22 cellular contexts compared by ENCODE assay signal in genomic region chr16:26281681-26282080, GRCh38.
DNase-seq lines count a peak whose midpoint lies in the region; FAIRE-seq and TF ChIP-seq lines count a peak whose summit lies in the region.
"Had no signal": no experiment of that assay in that cellular context is flagged by ENCODE, and none has a peak within 500 bp of the region (broad histone marks: within the 10 kb centered on the region; RNA-seq: fewer than 3 reads in every experiment).

No MANE protein-coding gene starts in this region.

- H3K23ac ChIP-seq in H1 (ENCODE audit: insufficient read length): no peak overlapping the region

- WGBS in H1 (ENCODE audit: extremely low coverage in 1 of 2, insufficient coverage in 1 of 2, insufficient read length in 1 of 2, insufficient replicate concordance in 2 of 2, low coverage in 1 of 2, low lambda C conversion rate in 2 of 2, missing lambda C conversion rate in 1 of 2), 2 experiments: 67% methylated on average over 6 of the region's 6 CpGs; no CpG with 5 or more reads in 1 of the 2 experiments
- WGBS in iPS DF 6.9 (ENCODE audit: insufficient coverage, insufficient read length): no CpG with 5 or more reads among the region's 6 CpGs

- TF ChIP-seq CTCF in H1 (IDR thresholded peaks at IDR 0.05; ENCODE audit: control extremely low read depth in 1 of 3, insufficient read depth in 1 of 3, low read depth in 1 of 3, low read length in 3 of 3) (no peak), uterus (IDR thresholded peaks at IDR 0.05) (no peak)

- no peaks in the 10 kb centered on the region; the same call in 1 of the 2 replicates for H3K23me2 ChIP-seq in H1 (ENCODE audit: low read depth, low read length)

- no peak overlapping the region for H2BK15ac ChIP-seq in H1 (ENCODE audit: low read length)

- intact Hi-C loops in uterus (cut with DNase I; ENCODE audit: low total_unique reads): no loop called here

- H3K9me3 ChIP-seq in H1 (ENCODE audit: insufficient read depth in 2 of 2, low read depth in 1 of 2, low read length in 1 of 2): peaks cover 0 to 4% of the 10 kb centered on the region in 2 experiments; a peak in 2 of 4 replicates
- H3K9me3 ChIP-seq in iPS DF 6.9 (ENCODE audit: control insufficient read depth, insufficient read depth, low read length): no peaks in the 10 kb centered on the region
- no peaks in the 10 kb centered on the region for H3K9me3 ChIP-seq in uterus

- H2AK5ac ChIP-seq in H1 (ENCODE audit: low read depth, low read length): no peak overlapping the region

- H4K20me1 ChIP-seq in H1 (replicated peaks in 1 of 2; ENCODE audit: control insufficient read depth in 1 of 2, insufficient read depth in 2 of 2, low read length in 2 of 2): no peaks in the 10 kb centered on the region
- H4K20me1 ChIP-seq: BLaER1 had no signal

- H3K79me2 ChIP-seq in H1 (ENCODE audit: control insufficient read depth in 1 of 2, insufficient read depth in 2 of 2, low read length in 2 of 2): no peaks in the 10 kb centered on the region

- no peak overlapping the region for H3K9ac ChIP-seq in H1 (replicated peaks in 1 of 4; ENCODE audit: extremely low read depth in 1 of 4, low read depth in 3 of 4, low read length in 3 of 4)
- H3K9ac ChIP-seq: BLaER1, GM23248, KMS-11 had no signal

- no peak overlapping the region for H3K4ac ChIP-seq in H1 (replicated peaks; ENCODE audit: insufficient read length, low read depth, low read length)

- no peak overlapping the region for H3K56ac ChIP-seq in H1 (replicated peaks; ENCODE audit: insufficient read length, low read depth, low read length)

- POLR2A ChIA-PET in H1 (lab: Charles Lee; ENCODE audit: partially characterized antibody): no interaction called here
- POLR2A ChIA-PET in HEK293T (lab: Yijun Ruan, JAX): no interaction called here

- no peak overlapping the region for H2BK120ac ChIP-seq in H1 (replicated peaks; ENCODE audit: low read depth, low read length)

- H3K36me3 ChIP-seq in H1 (ENCODE audit: control insufficient read depth in 2 of 4, insufficient read depth in 4 of 4, low read length in 3 of 4): no peaks in the 10 kb centered on the region
- H3K36me3 ChIP-seq in iPS DF 6.9 (ENCODE audit: control insufficient read depth, insufficient read depth, low read length): no peaks in the 10 kb centered on the region
- H3K36me3 ChIP-seq in uterus: no peaks in the 10 kb centered on the region
- H3K36me3 ChIP-seq: BLaER1 had no signal

- no peaks in the 10 kb centered on the region for H3K27me3 ChIP-seq in H1 (replicated peaks in 1 of 4; ENCODE audit: control insufficient read depth in 3 of 4, extremely low read depth in 1 of 4, insufficient read depth in 3 of 4, low read length in 3 of 4)
- H3K27me3 ChIP-seq in iPS DF 6.9 (ENCODE audit: control insufficient read depth, insufficient read depth, low read length): no peaks in the 10 kb centered on the region
- no peaks in the 10 kb centered on the region for H3K27me3 ChIP-seq in uterus
- H3K27me3 ChIP-seq: BLaER1 had no signal

- no peak overlapping the region for H3K4me2 ChIP-seq in H1 (ENCODE audit: insufficient read depth in 1 of 2, low read depth in 2 of 2, low read length in 2 of 2)
- H3K4me2 ChIP-seq: BLaER1, KMS-11 had no signal

- H3K4me1 ChIP-seq in H1 (replicated peaks in 1 of 4; ENCODE audit: control insufficient read depth in 3 of 4, insufficient read depth in 4 of 4, low read length in 3 of 4) (peaks cover 0 to 10% (median 6%) of the 10 kb centered on the region in 4 experiments; a peak in 5 of 7 replicates), iPS DF 6.9 (ENCODE audit: control insufficient read depth, insufficient read depth, low read length) (peaks cover 3% of the 10 kb centered on the region), uterus (no peaks in the 10 kb centered on the region)
- H3K4me1 ChIP-seq: BLaER1 had no signal

- H4K91ac ChIP-seq in H1 (replicated peaks; ENCODE audit: insufficient read length, low read length): no peak overlapping the region

- no peak for FAIRE-seq in H1 (lab: Jason Lieb, UNC)
- FAIRE-seq: A204.1, GM18507 had no signal

- H3K4me3 ChIP-seq in H1 (ENCODE audit: extremely low read depth in 1 of 4, insufficient read depth in 2 of 4, low read depth in 3 of 4, low read length in 4 of 4) (no peak overlapping the region), iPS DF 6.9 (ENCODE audit: low read length) (no peak overlapping the region), uterus (no peak overlapping the region)
- H3K4me3 ChIP-seq: BLaER1, GM23248 had no signal

- TF ChIP-seq POLR2A in H1 (IDR thresholded peaks at IDR 0.05; ENCODE audit: control extremely low read depth in 1 of 2, low read depth in 2 of 2, low read length in 2 of 2) (no peak), uterus (IDR thresholded peaks at IDR 0.05) (no peak)

- H3K27ac ChIP-seq in H1 (ENCODE audit: low read depth, low read length) (no peak overlapping the region), iPS DF 6.9 (ENCODE audit: low read length) (no peak overlapping the region), uterus (no peak overlapping the region)
- H3K27ac ChIP-seq: BLaER1, GM23248, KMS-11, RWPE1 had no signal

- H3K18ac ChIP-seq in H1 (ENCODE audit: extremely low read depth, low read length): no peak overlapping the region

- H3K79me1 ChIP-seq in H1 (ENCODE audit: low read depth, low read length): no peaks in the 10 kb centered on the region

- H4K8ac ChIP-seq in H1 (ENCODE audit: extremely low read depth, insufficient read depth, low read length): no peak overlapping the region

- H2BK20ac ChIP-seq in H1 (ENCODE audit: low read length): no peak overlapping the region

- H3K14ac ChIP-seq in H1 (ENCODE audit: insufficient read length): no peak overlapping the region

- TF ChIP-seq RAD21 in H1 (IDR thresholded peaks at IDR 0.05 in 1 of 2, conservative IDR thresholded peaks at IDR 0.05 in 1 of 2; ENCODE audit: low read depth in 2 of 2, low read length in 2 of 2): no peak

- TF ChIP-seq EP300 in H1 (IDR thresholded peaks at IDR 0.05; ENCODE audit: borderline replicate concordance in 1 of 2, low read depth in 2 of 2, low read length in 2 of 2): no peak

- peak overlapping the region; percentile 17; the same call in 1 of the 2 replicates for H2AFZ ChIP-seq in H1 (ENCODE audit: low read length)
- H2AFZ ChIP-seq: GM23248 had no signal

- H4K5ac ChIP-seq in H1 (ENCODE audit: insufficient read length, low read depth, low read length): no peak overlapping the region

- H2BK12ac ChIP-seq in H1 (ENCODE audit: low read depth, low read length): no peak overlapping the region

- CTCF ChIA-PET in H1 (lab: Charles Lee; ENCODE audit: partially characterized antibody): no interaction called here
- CTCF ChIA-PET in HEK293T (lab: Yijun Ruan, JAX): no interaction called here

- DNase-seq in HT1080 (ENCODE audit: low read depth): peak; percentile 61
- no peak for DNase-seq in H1 (ENCODE audit: low read depth in 1 of 2, low spot score in 2 of 2)
- peak; percentile 5 for DNase-seq in iPS DF 6.9 (ENCODE audit: low read depth, low spot score)
- no peak for DNase-seq in HEK293T (ENCODE audit: extremely low spot score)
- DNase-seq in uterus: no peak
- DNase-seq in activated gamma-delta T cell (lab: John Stamatoyannopoulos, UW): no peak
- DNase-seq in mesenteric fat pad (ENCODE audit: low spot score): no peak
- DNase-seq: CD4-positive, CD25-positive, alpha-beta regulatory T cell; DMS153; GM23248; HCEC 1CT; MM.1S; NCI-H2029; NCI-H446 treated with DMSO at 0.1 percent for 48 hours; NCI-H526; NCI-H82; SHP77 had no signal

- no peak overlapping the region; the same call in 1 of the 2 replicates for H2BK5ac ChIP-seq in H1 (ENCODE audit: low read depth, low read length)

TF ChIP-seq in H1, 55 proteins besides CTCF, POLR2A, EP300 and RAD21:
- TF ChIP-seq JUND (IDR thresholded peaks at IDR 0.05; ENCODE audit: low read length): peak; percentile 76
- TF ChIP-seq, protein P1, sequence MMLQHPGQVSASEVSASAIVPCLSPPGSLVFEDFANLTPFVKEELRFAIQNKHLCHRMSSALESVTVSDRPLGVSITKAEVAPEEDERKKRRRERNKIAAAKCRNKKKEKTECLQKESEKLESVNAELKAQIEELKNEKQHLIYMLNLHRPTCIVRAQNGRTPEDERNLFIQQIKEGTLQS (IDR thresholded peaks at IDR 0.05; ENCODE audit: insufficient read depth, low read depth, low read length): no peak

TF ChIP-seq in HEK293T, 16 proteins besides CTCF, POLR2A, EP300 and RAD21:
- TF ChIP-seq TARDBP (IDR thresholded peaks at IDR 0.05): no peak
- no peak for TF ChIP-seq FOXM1 (IDR thresholded peaks at IDR 0.05; ENCODE audit: borderline replicate concordance)
- no peak for TF ChIP-seq FOXK2 (IDR thresholded peaks at IDR 0.05)
- TF ChIP-seq ZNF384 (IDR thresholded peaks at IDR 0.05): no peak
- TF ChIP-seq HDGF (IDR thresholded peaks at IDR 0.05; ENCODE audit: borderline replicate concordance): no peak
- TF ChIP-seq BHLHE40 (IDR thresholded peaks at IDR 0.05; ENCODE audit: borderline replicate concordance): no peak
- no peak for TF ChIP-seq CTBP1 (IDR thresholded peaks at IDR 0.05; ENCODE audit: borderline replicate concordance)
- TF ChIP-seq, protein P2, sequence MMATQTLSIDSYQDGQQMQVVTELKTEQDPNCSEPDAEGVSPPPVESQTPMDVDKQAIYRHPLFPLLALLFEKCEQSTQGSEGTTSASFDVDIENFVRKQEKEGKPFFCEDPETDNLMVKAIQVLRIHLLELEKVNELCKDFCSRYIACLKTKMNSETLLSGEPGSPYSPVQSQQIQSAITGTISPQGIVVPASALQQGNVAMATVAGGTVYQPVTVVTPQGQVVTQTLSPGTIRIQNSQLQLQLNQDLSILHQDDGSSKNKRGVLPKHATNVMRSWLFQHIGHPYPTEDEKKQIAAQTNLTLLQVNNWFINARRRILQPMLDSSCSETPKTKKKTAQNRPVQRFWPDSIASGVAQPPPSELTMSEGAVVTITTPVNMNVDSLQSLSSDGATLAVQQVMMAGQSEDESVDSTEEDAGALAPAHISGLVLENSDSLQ (IDR thresholded peaks at IDR 0.05): no peak
- no peak for TF ChIP-seq L3MBTL2 (conservative IDR thresholded peaks at IDR 0.05)

Comparison
In these comparisons a context has a peak if more than half of its experiments do, and no peak if none do; other contexts are left out.
1. DNase-seq: peak in HT1080 (single experiment) and iPS DF 6.9 (single experiment); none in H1 (0 of 2), HEK293T (single experiment), uterus (0 of 2), activated gamma-delta T cell (single experiment) and mesenteric fat pad (single experiment).